In genomic region chr2:233689498-233689897, GRCh38 we compare ENCODE assay signal across 1 cellular context.
A peak's percentile ranks its signal among the peaks of the same experiment; 100 is the strongest.
TF ChIP-seq lines count a peak whose summit lies in the region.

No MANE protein-coding gene starts in this region.

TF ChIP-seq in endothelial cell of umbilical vein, 7 proteins besides CTCF, POLR2A, EP300 and RAD21:
- TF ChIP-seq GATA2 (IDR thresholded peaks at IDR 0.05; ENCODE audit: insufficient read depth, insufficient read length, low read depth, low read length) = peak; percentile 25
- peak; percentile 21 for TF ChIP-seq JUN (IDR thresholded peaks at IDR 0.05; ENCODE audit: borderline replicate concordance, insufficient read depth, insufficient read length, low read depth)
- no peak for TF ChIP-seq MYC (IDR thresholded peaks at IDR 0.05; ENCODE audit: low read depth, low read length)
